ENCODE assay signal across 8 cellular contexts in the genomic region with DNA sequence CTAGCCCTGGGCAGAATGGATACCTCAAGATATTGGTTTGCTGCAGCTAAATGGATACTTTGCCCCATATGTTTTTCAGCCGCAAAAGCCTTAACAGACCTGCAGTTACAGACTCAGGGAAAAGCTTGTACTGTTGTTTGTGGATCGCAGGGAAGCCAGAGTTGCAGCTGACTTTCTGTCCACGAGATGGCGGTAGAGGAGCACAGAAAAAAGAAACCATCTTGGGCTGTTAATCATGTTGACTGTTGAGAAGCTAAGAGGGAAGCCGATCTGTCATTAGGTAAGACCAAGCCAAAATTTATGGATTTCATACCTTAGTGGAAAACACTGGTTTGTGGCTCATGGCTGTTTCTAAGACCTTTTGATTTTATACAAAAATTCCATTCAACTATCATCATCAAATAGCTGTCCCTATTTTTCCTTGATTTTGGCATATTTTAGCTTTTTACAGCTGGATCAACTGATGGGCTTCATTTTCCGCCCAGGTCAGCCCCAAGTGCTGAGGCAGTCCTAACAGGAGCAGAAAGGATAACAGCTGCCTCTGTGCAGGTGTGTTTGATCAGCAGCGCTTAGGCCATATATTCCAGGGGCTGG.
A peak's percentile ranks its signal among the peaks of the same experiment; 100 is the strongest.
DNase-seq lines count a peak whose midpoint lies in the region; ATAC-seq and TF ChIP-seq lines count a peak whose summit lies in the region.

No MANE protein-coding gene starts in this region.

- H3K36me3 Mint-ChIP-seq in activated T-helper 17 cell treated with anti-CD3 and anti-CD28 coated beads, Interleukin-2, amount 50 U/mL, for 72 hours (ENCODE audit: low read depth) = no peaks in the 10 kb centered on the region

- no peak overlapping the region for H3K27ac ChIP-seq in gastroesophageal sphincter
- H3K27ac ChIP-seq in ovary = no peak overlapping the region
- H3K27ac ChIP-seq in tibial nerve = no peak overlapping the region

- H3K9me3 ChIP-seq in gastroesophageal sphincter (no peaks in the 10 kb centered on the region), ovary (no peaks in the 10 kb centered on the region), tibial nerve (no peaks in the 10 kb centered on the region)

- H3K4me1 ChIP-seq in gastroesophageal sphincter (peaks cover 0 to 19% (median 3%) of the 10 kb centered on the region in 3 donors), ovary (ENCODE audit: insufficient read depth) (no peaks in the 10 kb centered on the region), tibial nerve (peaks cover 0 to 19% (median 0%) of the 10 kb centered on the region in 4 donors)

- no peaks in the 10 kb centered on the region for H3K27me3 ChIP-seq in gastroesophageal sphincter
- H3K27me3 ChIP-seq in ovary = no peaks in the 10 kb centered on the region
- H3K27me3 ChIP-seq in tibial nerve = no peaks in the 10 kb centered on the region

- no peak for TF ChIP-seq POLR2A in gastroesophageal sphincter (IDR thresholded peaks at IDR 0.05)
- no peak for TF ChIP-seq POLR2A in ovary (IDR thresholded peaks at IDR 0.05)
- TF ChIP-seq POLR2A in tibial nerve (IDR thresholded peaks at IDR 0.05) = no peak

- no peak overlapping the region for H3K4me3 ChIP-seq in gastroesophageal sphincter
- H3K4me3 ChIP-seq in ovary = no peak overlapping the region
- no peak overlapping the region for H3K4me3 ChIP-seq in tibial nerve

- no peaks in the 10 kb centered on the region for H3K36me3 ChIP-seq in gastroesophageal sphincter
- no peaks in the 10 kb centered on the region for H3K36me3 ChIP-seq in ovary
- H3K36me3 ChIP-seq in tibial nerve = no peaks in the 10 kb centered on the region

- no peaks in the 10 kb centered on the region for H3K27me3 Mint-ChIP-seq in activated T-helper 17 cell treated with anti-CD3 and anti-CD28 coated beads, Interleukin-2, amount 50 U/mL, for 72 hours

- no peak for TF ChIP-seq EP300 in gastroesophageal sphincter (IDR thresholded peaks at IDR 0.05)
- TF ChIP-seq EP300 in ovary (IDR thresholded peaks at IDR 0.05) = no peak
- peak in 1 of 2 donors; percentile 10 for TF ChIP-seq EP300 in tibial nerve (IDR thresholded peaks at IDR 0.05)

- TF ChIP-seq CTCF in gastroesophageal sphincter (IDR thresholded peaks at IDR 0.05) = peak; percentile 88 to 95 (median 92)
- TF ChIP-seq CTCF in ovary (IDR thresholded peaks at IDR 0.05) = peak; percentile 61 to 84 (median 73)
- TF ChIP-seq CTCF in tibial nerve (IDR thresholded peaks at IDR 0.05) = peak; percentile 83 to 92 (median 89)

- no peaks in the 10 kb centered on the region for H3K9me3 Mint-ChIP-seq in activated T-helper 17 cell treated with anti-CD3 and anti-CD28 coated beads, Interleukin-2, amount 50 U/mL, for 72 hours

- DNase-seq in DMS53 treated with DMSO at 0.1 percent for 48 hours (lab: John Stamatoyannopoulos, UW; ENCODE audit: unreplicated experiment) (peak; percentile 51), M059J (ENCODE audit: low read depth) (peak; percentile 82), SHP77 (lab: John Stamatoyannopoulos, UW) (peak; percentile 63 to 77), ovary (peak; percentile 39 to 76 (median 71)), tibial nerve (ENCODE audit: low spot score in 2 of 2) (peak; percentile 67 to 91)

- ATAC-seq in GM21786 (IDR thresholded peaks at IDR 0.05; ENCODE audit: unreplicated experiment) = peak; percentile 30
- ATAC-seq in activated T-helper 17 cell treated with anti-CD3 and anti-CD28 coated beads, Interleukin-2, amount 50 U/mL, for 72 hours (replicated peaks) = peak; percentile 70
- no peak for ATAC-seq in gastroesophageal sphincter

- intact Hi-C loops in ovary (cut with DNase I) = loop anchor here in 2 of 4 donors (2.0 to 5.0 kb wide), 3 partner anchors 308 to 418 kb away; no protein-coding TSS in a partner anchor

- no peak overlapping the region for H3K27ac Mint-ChIP-seq in activated T-helper 17 cell treated with anti-CD3 and anti-CD28 coated beads, Interleukin-2, amount 50 U/mL, for 72 hours

- H3K4me1 Mint-ChIP-seq in activated T-helper 17 cell treated with anti-CD3 and anti-CD28 coated beads, Interleukin-2, amount 50 U/mL, for 72 hours = no peaks in the 10 kb centered on the region

- H3K4me3 Mint-ChIP-seq in activated T-helper 17 cell treated with anti-CD3 and anti-CD28 coated beads, Interleukin-2, amount 50 U/mL, for 72 hours = no peak overlapping the region

- WGBS in gastroesophageal sphincter (ENCODE audit: low coverage in 1 of 2), 2 donors = 21 to 26% methylated on average over 7 of the region's 7 CpGs
- 16 to 20% (median 19%) methylated on average over 7 of the region's 7 CpGs for WGBS in ovary, 3 donors
- WGBS in tibial nerve, 2 donors = 22% methylated on average over 7 of the region's 7 CpGs
